8 cellular contexts compared by ENCODE assay signal in genomic region chr6:87588756-87589407, GRCh38. TPM values are rescaled to one million over a fixed set of nuclear protein-coding genes. Genes with fewer than 3 reads are reported as not detected.
A peak's percentile ranks its signal among the peaks of the same experiment; 100 is the strongest.
DNase-seq lines count a peak whose midpoint lies in the region; ATAC-seq, FAIRE-seq and TF ChIP-seq lines count a peak whose summit lies in the region.

No MANE protein-coding gene starts in this region.

- no peak for ATAC-seq in GM19328 (IDR thresholded peaks at IDR 0.05; ENCODE audit: unreplicated experiment)
- no peak for ATAC-seq in GM18870 (IDR thresholded peaks at IDR 0.05; ENCODE audit: unreplicated experiment)

- FAIRE-seq in RCC 7860 (lab: Jason Lieb, UNC), result no peak

- TF ChIP-seq EP300 in SK-N-SH (IDR thresholded peaks at IDR 0.05; ENCODE audit: borderline replicate concordance in 1 of 2, low read depth in 1 of 2, low read length in 1 of 2), result no peak

- POLR2A ChIA-PET in SK-N-SH (lab: Yijun Ruan, JAX), result interaction anchor here (1.1 kb wide), 1 partner anchor 82 kb away, joined by 3 read pairs; no protein-coding TSS in a partner anchor

- no peaks in the 10 kb centered on the region for H3F3A ChIP-seq in SK-N-SH (replicated peaks; ENCODE audit: insufficient read depth)

- H3K79me2 ChIP-seq in SK-N-SH (ENCODE audit: insufficient read depth), result peaks cover 99% of the 10 kb centered on the region

- no peaks in the 10 kb centered on the region for H3K9me3 ChIP-seq in SK-N-SH

- H3K4me2 ChIP-seq in SK-N-SH, result peak overlapping the region; percentile 89

- no peaks in the 10 kb centered on the region for H3K27me3 ChIP-seq in SK-N-SH (ENCODE audit: insufficient read depth)

- peak overlapping the region; percentile 60 to 90 for H3K4me3 ChIP-seq in SK-N-SH (ENCODE audit: low read depth in 2 of 2, low read length in 1 of 2)

- CTCF ChIA-PET in SK-N-SH (lab: Yijun Ruan, JAX), result no interaction called here

- TF ChIP-seq RAD21 in SK-N-SH (IDR thresholded peaks at IDR 0.05; ENCODE audit: low read length), result no peak

- H3K27ac ChIP-seq in SK-N-SH (ENCODE audit: low read depth in 2 of 2, low read length in 1 of 2), result peak overlapping the region; percentile 7 to 67; a peak in 2 of 4 replicates

- peaks cover 29% of the 10 kb centered on the region for H4K20me1 ChIP-seq in SK-N-SH (ENCODE audit: insufficient read depth)

- H3K9ac ChIP-seq in SK-N-SH, result peak overlapping the region; percentile 88

- DNase-seq in GM03348 (ENCODE audit: low spot score) (peak; percentile 18), SK-N-SH (no peak), fibroblast of peridontal ligament (ENCODE audit: extremely low read depth) (peak; percentile 54), retina (peak; percentile 3), RCC 7860 (ENCODE audit: low spot score) (no peak), Kasumi-1 (lab: John Stamatoyannopoulos, UW) (no peak)

- no peak for TF ChIP-seq CTCF in SK-N-SH (IDR thresholded peaks at IDR 0.05)

- H3K9me2 ChIP-seq in SK-N-SH, result no peaks in the 10 kb centered on the region

- peaks cover 8 to 13% of the 10 kb centered on the region in 2 experiments for H3K36me3 ChIP-seq in SK-N-SH (replicated peaks in 1 of 2; ENCODE audit: control insufficient read depth in 1 of 2, insufficient read depth in 2 of 2, low read length in 1 of 2)

- peaks cover 4 to 9% of the 10 kb centered on the region in 2 experiments; a peak in 3 of 4 replicates for H3K4me1 ChIP-seq in SK-N-SH (ENCODE audit: control insufficient read depth in 1 of 2, insufficient read depth in 2 of 2, low read depth in 1 of 2, low read length in 1 of 2)

- 25% methylated on average over 10 of the region's 10 CpGs for WGBS in SK-N-SH (ENCODE audit: low lambda C conversion rate)

- peak overlapping the region; percentile 80 for H2AFZ ChIP-seq in SK-N-SH (ENCODE audit: low read depth)

TF ChIP-seq in SK-N-SH, 30 proteins besides CTCF, POLR2A, EP300 and RAD21:
- TF ChIP-seq, protein P1, sequence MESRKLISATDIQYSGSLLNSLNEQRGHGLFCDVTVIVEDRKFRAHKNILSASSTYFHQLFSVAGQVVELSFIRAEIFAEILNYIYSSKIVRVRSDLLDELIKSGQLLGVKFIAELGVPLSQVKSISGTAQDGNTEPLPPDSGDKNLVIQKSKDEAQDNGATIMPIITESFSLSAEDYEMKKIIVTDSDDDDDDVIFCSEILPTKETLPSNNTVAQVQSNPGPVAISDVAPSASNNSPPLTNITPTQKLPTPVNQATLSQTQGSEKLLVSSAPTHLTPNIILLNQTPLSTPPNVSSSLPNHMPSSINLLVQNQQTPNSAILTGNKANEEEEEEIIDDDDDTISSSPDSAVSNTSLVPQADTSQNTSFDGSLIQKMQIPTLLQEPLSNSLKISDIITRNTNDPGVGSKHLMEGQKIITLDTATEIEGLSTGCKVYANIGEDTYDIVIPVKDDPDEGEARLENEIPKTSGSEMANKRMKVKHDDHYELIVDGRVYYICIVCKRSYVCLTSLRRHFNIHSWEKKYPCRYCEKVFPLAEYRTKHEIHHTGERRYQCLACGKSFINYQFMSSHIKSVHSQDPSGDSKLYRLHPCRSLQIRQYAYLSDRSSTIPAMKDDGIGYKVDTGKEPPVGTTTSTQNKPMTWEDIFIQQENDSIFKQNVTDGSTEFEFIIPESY (IDR thresholded peaks at IDR 0.05; ENCODE audit: borderline replicate concordance, low read depth), result no peak
- TF ChIP-seq SMC3 (IDR thresholded peaks at IDR 0.05; ENCODE audit: low read depth, low read length), result no peak
- TF ChIP-seq USF2 (IDR thresholded peaks at IDR 0.05; ENCODE audit: borderline replicate concordance, low read depth, low read length), result no peak
- TF ChIP-seq GABPA (IDR thresholded peaks at IDR 0.05; ENCODE audit: low read depth), result no peak
- TF ChIP-seq FOSL2 (IDR thresholded peaks at IDR 0.05; ENCODE audit: borderline replicate concordance, low read depth), result no peak
- TF ChIP-seq, protein P2, sequence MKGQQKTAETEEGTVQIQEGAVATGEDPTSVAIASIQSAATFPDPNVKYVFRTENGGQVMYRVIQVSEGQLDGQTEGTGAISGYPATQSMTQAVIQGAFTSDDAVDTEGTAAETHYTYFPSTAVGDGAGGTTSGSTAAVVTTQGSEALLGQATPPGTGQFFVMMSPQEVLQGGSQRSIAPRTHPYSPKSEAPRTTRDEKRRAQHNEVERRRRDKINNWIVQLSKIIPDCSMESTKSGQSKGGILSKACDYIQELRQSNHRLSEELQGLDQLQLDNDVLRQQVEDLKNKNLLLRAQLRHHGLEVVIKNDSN (IDR thresholded peaks at IDR 0.05; ENCODE audit: borderline replicate concordance, low read depth), result no peak

RNA-seq across cellular contexts. Expression of gene RARS2, which starts 0.9 kb away (rescaled TPM):
- 7.9 and 11.4 TPM in 2 replicates for polyA plus RNA-seq in SK-N-SH (2012; rRNA removed)
- polyA plus RNA-seq in SK-N-SH (2012; cell fraction: cytosol; rRNA removed), result 12.1 and 15.9 TPM in 2 replicates
- polyA plus RNA-seq in SK-N-SH (2012; cell fraction: nucleus; rRNA removed), result 6.6 and 15.9 TPM in 2 replicates

RNA-seq across cellular contexts. Expression of gene ORC3, which starts 1.1 kb away (rescaled TPM):
- polyA plus RNA-seq in SK-N-SH (2012; rRNA removed), result 13.3 and 20.1 TPM in 2 replicates
- 22.3 and 24.6 TPM in 2 replicates for polyA plus RNA-seq in SK-N-SH (2012; cell fraction: cytosol; rRNA removed)
- 10.3 and 20.7 TPM in 2 replicates for polyA plus RNA-seq in SK-N-SH (2012; cell fraction: nucleus; rRNA removed)

Comparison
In these comparisons a context has a peak if more than half of its experiments do, and no peak if none do; other contexts are left out.
1. DNase-seq: peak in GM03348 (single experiment), fibroblast of peridontal ligament (single experiment) and retina (single experiment); none in SK-N-SH (single experiment), RCC 7860 (single experiment) and Kasumi-1 (0 of 2).